In the genomic region with DNA sequence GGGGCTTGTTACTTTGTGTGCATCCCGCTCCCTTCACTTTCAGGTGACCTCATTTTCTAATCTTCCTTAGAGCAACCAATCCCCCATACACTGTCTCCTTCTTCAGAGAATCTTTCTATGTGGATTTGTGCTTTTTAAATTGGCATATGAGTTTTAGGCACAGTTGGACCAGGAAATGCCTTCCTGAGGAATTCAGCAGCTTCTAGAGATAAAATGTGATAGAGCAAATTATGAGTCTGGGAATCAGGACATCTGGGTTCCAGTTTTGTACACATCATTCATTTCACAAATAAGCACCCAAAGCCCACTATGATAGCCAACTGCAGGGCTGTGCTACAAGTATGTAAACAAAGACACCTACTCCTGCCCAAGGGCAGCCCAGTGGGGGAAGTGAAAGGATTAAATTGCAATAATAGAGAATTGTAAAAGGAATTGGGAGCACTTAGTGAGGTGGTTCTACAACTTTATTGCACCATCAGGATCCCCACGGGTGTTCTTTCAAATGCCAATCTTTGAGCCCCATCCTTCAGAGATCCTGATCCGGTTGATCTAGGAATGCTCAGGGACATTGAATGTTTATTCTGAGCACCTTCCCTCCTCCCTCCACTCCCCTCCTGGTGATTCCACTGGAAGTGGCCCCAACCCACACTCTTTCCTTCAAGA, we compare ENCODE assay signal across 11 cellular contexts. TPM values are rescaled to one million over a fixed set of nuclear protein-coding genes. Genes with fewer than 3 reads are reported as not detected.
DNase-seq lines count a peak whose midpoint lies in the region; ATAC-seq, FAIRE-seq and TF ChIP-seq lines count a peak whose summit lies in the region.
"Had no signal": no experiment of that assay in that cellular context is flagged by ENCODE, and none has a peak within 500 bp of the region (broad histone marks: within the 10 kb centered on the region; RNA-seq: fewer than 3 reads in every experiment).

No MANE protein-coding gene starts in this region.

- ATAC-seq in A549: peak; percentile 5 to 9; a peak in 4 of 6 replicates
- no peak for ATAC-seq in HG03521 (IDR thresholded peaks at IDR 0.05; ENCODE audit: unreplicated experiment)

- peaks cover 77% of the 10 kb centered on the region for H3K4me1 ChIP-seq in A549

- H3K4me2 ChIP-seq in A549: peak overlapping the region; percentile 80

- 6% methylated on average over 3 of the region's 3 CpGs for WGBS in A549 (ENCODE audit: missing lambda C conversion rate)

- FAIRE-seq in A549 (lab: Jason Lieb, UNC): no peak
- FAIRE-seq in GM12891 (lab: Jason Lieb, UNC): no peak

- TF ChIP-seq RAD21 in A549 (conservative IDR thresholded peaks at IDR 0.05 in 1 of 2, IDR thresholded peaks at IDR 0.05 in 1 of 2): no peak

- CTCF ChIA-PET in A549 (lab: Yijun Ruan, JAX): interaction anchor here (0.6 to 7.5 kb wide), 7 partner anchors 9 to 371 kb away, joined by 3 to 66 read pairs (median 9); no protein-coding TSS in a partner anchor

- no peak for TF ChIP-seq CTCF in A549 (IDR thresholded peaks at IDR 0.05)

- H3K27ac ChIP-seq in A549: peak overlapping the region; percentile 90

- no peaks in the 10 kb centered on the region for H3K9me3 ChIP-seq in A549

- DNase-seq in A549 (ENCODE audit: low read depth in 1 of 2, low spot score in 1 of 2): peak in 1 of 2 experiments; percentile 64
- no peak for DNase-seq in GM12891 (ENCODE audit: insufficient read length, low spot score)
- peak; percentile 10 for DNase-seq in T1000 (lab: John Stamatoyannopoulos, UW)
- peak; percentile 96 for DNase-seq in iPS DF 4.7 (ENCODE audit: extremely low read depth, low spot score)
- DNase-seq in HPDE6-E6E7 (ENCODE audit: extremely low spot score): no peak
- no peak for DNase-seq in NCI-H1436 treated with DMSO at 0.1 percent for 48 hours (lab: John Stamatoyannopoulos, UW)
- DNase-seq in hypothalamus (lab: John Stamatoyannopoulos, UW): no peak
- DNase-seq: activated CD4-positive, alpha-beta T cell treated with anti-CD3 and anti-CD28 coated beads, Interleukin-2, amount 50 U/mL, for 4 hours; NCI-H2227 treated with DMSO at 0.1 percent for 48 hours; stimulated activated naive CD4-positive, alpha-beta T cell had no signal

- H3K4me3 ChIP-seq in A549: no peak overlapping the region; the same call in 2 of the 3 replicates

- POLR2A ChIA-PET in A549 (lab: Yijun Ruan, JAX): interaction anchor here (0.8 to 4.2 kb wide), 4 partner anchors 11 to 40 kb away, joined by 3 to 70 read pairs (median 26); a partner anchor contains a TSS

- no peak for TF ChIP-seq POLR2A in A549 (IDR thresholded peaks at IDR 0.05; ENCODE audit: low read length)
- no peak for TF ChIP-seq POLR2A in GM12891 (IDR thresholded peaks at IDR 0.05; ENCODE audit: low read depth, low read length)

- peak in 1 of 2 experiments; percentile 53; a peak in 1 of 5 replicates for TF ChIP-seq EP300 in A549 (IDR thresholded peaks at IDR 0.05)

TF ChIP-seq in A549, 52 proteins besides CTCF, POLR2A, EP300 and RAD21:
- TF ChIP-seq ESRRA (IDR thresholded peaks at IDR 0.05; ENCODE audit: borderline replicate concordance, low read length) (no peak), GATA3 (IDR thresholded peaks at IDR 0.05; ENCODE audit: borderline replicate concordance) (peak; percentile 55; the same call in 1 of the 2 replicates), ZNF302 (CRISPR knock-in tag; IDR thresholded peaks at IDR 0.05) (no peak), FOXS1 (CRISPR knock-in tag; IDR thresholded peaks at IDR 0.05) (no peak), FOSB (CRISPR knock-in tag; IDR thresholded peaks at IDR 0.05) (peak; percentile 58; the same call in 1 of the 2 replicates)
- TF ChIP-seq, protein P1, sequence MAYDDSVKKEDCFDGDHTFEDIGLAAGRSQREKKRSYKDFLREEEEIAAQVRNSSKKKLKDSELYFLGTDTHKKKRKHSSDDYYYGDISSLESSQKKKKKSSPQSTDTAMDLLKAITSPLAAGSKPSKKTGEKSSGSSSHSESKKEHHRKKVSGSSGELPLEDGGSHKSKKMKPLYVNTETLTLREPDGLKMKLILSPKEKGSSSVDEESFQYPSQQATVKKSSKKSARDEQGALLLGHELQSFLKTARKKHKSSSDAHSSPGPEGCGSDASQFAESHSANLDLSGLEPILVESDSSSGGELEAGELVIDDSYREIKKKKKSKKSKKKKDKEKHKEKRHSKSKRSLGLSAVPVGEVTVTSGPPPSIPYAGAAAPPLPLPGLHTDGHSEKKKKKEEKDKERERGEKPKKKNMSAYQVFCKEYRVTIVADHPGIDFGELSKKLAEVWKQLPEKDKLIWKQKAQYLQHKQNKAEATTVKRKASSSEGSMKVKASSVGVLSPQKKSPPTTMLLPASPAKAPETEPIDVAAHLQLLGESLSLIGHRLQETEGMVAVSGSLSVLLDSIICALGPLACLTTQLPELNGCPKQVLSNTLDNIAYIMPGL (CRISPR knock-in tag; IDR thresholded peaks at IDR 0.05; ENCODE audit: borderline replicate concordance): no peak
- TF ChIP-seq, protein P2, sequence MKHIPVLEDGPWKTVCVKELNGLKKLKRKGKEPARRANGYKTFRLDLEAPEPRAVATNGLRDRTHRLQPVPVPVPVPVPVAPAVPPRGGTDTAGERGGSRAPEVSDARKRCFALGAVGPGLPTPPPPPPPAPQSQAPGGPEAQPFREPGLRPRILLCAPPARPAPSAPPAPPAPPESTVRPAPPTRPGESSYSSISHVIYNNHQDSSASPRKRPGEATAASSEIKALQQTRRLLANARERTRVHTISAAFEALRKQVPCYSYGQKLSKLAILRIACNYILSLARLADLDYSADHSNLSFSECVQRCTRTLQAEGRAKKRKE (CRISPR knock-in tag; IDR thresholded peaks at IDR 0.05; ENCODE audit: low read depth): 0 out of 2 replicates have a peak, but pooled peaks have one; percentile 25

TF ChIP-seq in GM12891, 5 proteins besides CTCF, POLR2A, EP300 and RAD21:
- TF ChIP-seq PAX5 (IDR thresholded peaks at IDR 0.05; ENCODE audit: insufficient read depth, low read length, severe bottlenecking) (no peak), SPI1 (IDR thresholded peaks at IDR 0.05; ENCODE audit: low read depth, low read length) (0 out of 2 replicates have a peak, but pooled peaks have one; percentile 27)

RNA-seq across cellular contexts. Expression of a gene that starts 11.3 kb away (rescaled TPM):
- polyA plus RNA-seq in A549 (2011; rRNA removed) (194 and 221 TPM in 2 replicates), A549 (2017; fragmentation: RNase III; extraction: RNeasy Plus Mini Kit Qiagen cat#74134 plus additional on column Dnase treatment) (76.5 to 83.9 TPM (median 77.8 TPM) in 3 replicates)
- polyA plus RNA-seq in A549 (2012; cell fraction: cytosol; rRNA removed): 52.1 and 59.5 TPM in 2 replicates
- polyA plus RNA-seq in A549 (2012; cell fraction: nucleus; rRNA removed): 15.5 and 20.4 TPM in 2 replicates
- 103 and 125 TPM in 2 replicates for polyA minus RNA-seq in A549 (2011; rRNA and poly(A)+ RNA removed)
- polyA plus RNA-seq in GM12891 (2012; ENCODE audit: low read depth, missing spikeins): 35.9 TPM

RNA-seq across cellular contexts. Expression of a gene that starts 54.2 kb away (rescaled TPM):
- 2,292 and 3,109 TPM in 2 replicates for polyA plus RNA-seq in A549 (2011; rRNA removed)
- polyA plus RNA-seq in A549 (2012; cell fraction: cytosol; rRNA removed): 4,680 and 6,577 TPM in 2 replicates
- polyA plus RNA-seq in A549 (2012; cell fraction: nucleus; rRNA removed): 1,922 and 4,092 TPM in 2 replicates
- polyA plus RNA-seq in A549 (2017; fragmentation: RNase III; extraction: RNeasy Plus Mini Kit Qiagen cat#74134 plus additional on column Dnase treatment): 6,648 to 7,189 TPM (median 7,015 TPM) in 3 replicates
- polyA minus RNA-seq in A549 (2011; rRNA and poly(A)+ RNA removed): 369 and 387 TPM in 2 replicates
- polyA plus RNA-seq in GM12891 (2012; ENCODE audit: low read depth, missing spikeins): 2,002 TPM

Comparison
In these comparisons a context has a peak if more than half of its experiments do, and no peak if none do; other contexts are left out.
1. DNase-seq: peak in T1000 (single experiment) and iPS DF 4.7 (single experiment); none in GM12891 (single experiment), HPDE6-E6E7 (single experiment), NCI-H1436 treated with DMSO at 0.1 percent for 48 hours (single experiment) and hypothalamus (0 of 51).